ENCODE assay signal across 1 cellular context in the genomic region with DNA sequence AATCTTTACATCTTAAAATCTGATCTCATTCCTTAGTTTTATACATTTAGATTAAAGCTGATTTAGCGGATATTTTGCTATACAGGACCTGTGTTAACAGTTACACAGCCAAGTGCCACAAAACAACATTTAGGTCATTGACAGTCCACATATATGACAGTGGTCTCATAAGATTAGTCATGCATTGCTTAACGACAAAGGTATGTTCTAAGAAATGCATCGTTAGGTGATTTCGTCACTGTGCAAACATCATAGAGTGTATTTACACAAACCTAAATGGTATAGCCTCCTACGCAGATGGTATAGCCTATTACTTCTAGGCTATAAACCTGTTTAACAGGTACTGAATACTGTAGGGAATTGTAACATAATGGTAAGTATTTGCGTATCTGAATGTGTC.
TF ChIP-seq lines count a peak whose summit lies in the region.

No MANE protein-coding gene starts in this region.

TF ChIP-seq in HEK293, 187 proteins besides CTCF, POLR2A, EP300 and RAD21 (continued from another document and continues in another):
- TF ChIP-seq, protein P1, sequence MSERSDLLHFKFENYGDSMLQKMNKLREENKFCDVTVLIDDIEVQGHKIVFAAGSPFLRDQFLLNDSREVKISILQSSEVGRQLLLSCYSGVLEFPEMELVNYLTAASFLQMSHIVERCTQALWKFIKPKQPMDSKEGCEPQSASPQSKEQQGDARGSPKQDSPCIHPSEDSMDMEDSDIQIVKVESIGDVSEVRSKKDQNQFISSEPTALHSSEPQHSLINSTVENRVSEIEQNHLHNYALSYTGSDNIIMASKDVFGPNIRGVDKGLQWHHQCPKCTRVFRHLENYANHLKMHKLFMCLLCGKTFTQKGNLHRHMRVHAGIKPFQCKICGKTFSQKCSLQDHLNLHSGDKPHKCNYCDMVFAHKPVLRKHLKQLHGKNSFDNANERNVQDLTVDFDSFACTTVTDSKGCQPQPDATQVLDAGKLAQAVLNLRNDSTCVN (tag by site-specific recombination; optimal IDR thresholded peaks at IDR 0.05): no peak
- peak; percentile 82 for TF ChIP-seq ZNF211 (tag by site-specific recombination; IDR thresholded peaks at IDR 0.05; ENCODE audit: low read depth)
- TF ChIP-seq ZNF530 (tag by site-specific recombination; IDR thresholded peaks at IDR 0.05; ENCODE audit: low read depth): no peak
- peak; percentile 88 for TF ChIP-seq ZBTB21 (tag by site-specific recombination; IDR thresholded peaks at IDR 0.05)
- peak; percentile 56 for TF ChIP-seq GLIS1 (tag by site-specific recombination; IDR thresholded peaks at IDR 0.05)
- no peak for TF ChIP-seq ZNF341 (tag by site-specific recombination; IDR thresholded peaks at IDR 0.05; ENCODE audit: low read depth)
- no peak for TF ChIP-seq ZNF585B (tag by site-specific recombination; IDR thresholded peaks at IDR 0.05)
- no peak for TF ChIP-seq RBAK (tag by site-specific recombination; IDR thresholded peaks at IDR 0.05)
- 0 out of 2 replicates have a peak, but pooled peaks have one; percentile 25 for TF ChIP-seq ZNF335 (tag by site-specific recombination; conservative IDR thresholded peaks at IDR 0.05)
- TF ChIP-seq WT1 (tag by site-specific recombination; IDR thresholded peaks at IDR 0.05): peak; percentile 89
- TF ChIP-seq ZNF791 (tag by site-specific recombination; IDR thresholded peaks at IDR 0.05): no peak
- TF ChIP-seq ZNF426 (tag by site-specific recombination; IDR thresholded peaks at IDR 0.05): no peak
- no peak for TF ChIP-seq ZNF677 (tag by site-specific recombination; IDR thresholded peaks at IDR 0.05)
- no peak for TF ChIP-seq YY2 (tag by site-specific recombination; IDR thresholded peaks at IDR 0.05)
- TF ChIP-seq ZNF549 (tag by site-specific recombination; IDR thresholded peaks at IDR 0.05): no peak
- TF ChIP-seq ZIC2 (tag by site-specific recombination; IDR thresholded peaks at IDR 0.05): no peak
- TF ChIP-seq ZNF610 (tag by site-specific recombination; IDR thresholded peaks at IDR 0.05; ENCODE audit: borderline replicate concordance): no peak
- TF ChIP-seq ZNF132 (tag by site-specific recombination; IDR thresholded peaks at IDR 0.05; ENCODE audit: borderline replicate concordance): no peak
- TF ChIP-seq ZSCAN16 (tag by site-specific recombination; IDR thresholded peaks at IDR 0.05): no peak
- TF ChIP-seq, protein P2, sequence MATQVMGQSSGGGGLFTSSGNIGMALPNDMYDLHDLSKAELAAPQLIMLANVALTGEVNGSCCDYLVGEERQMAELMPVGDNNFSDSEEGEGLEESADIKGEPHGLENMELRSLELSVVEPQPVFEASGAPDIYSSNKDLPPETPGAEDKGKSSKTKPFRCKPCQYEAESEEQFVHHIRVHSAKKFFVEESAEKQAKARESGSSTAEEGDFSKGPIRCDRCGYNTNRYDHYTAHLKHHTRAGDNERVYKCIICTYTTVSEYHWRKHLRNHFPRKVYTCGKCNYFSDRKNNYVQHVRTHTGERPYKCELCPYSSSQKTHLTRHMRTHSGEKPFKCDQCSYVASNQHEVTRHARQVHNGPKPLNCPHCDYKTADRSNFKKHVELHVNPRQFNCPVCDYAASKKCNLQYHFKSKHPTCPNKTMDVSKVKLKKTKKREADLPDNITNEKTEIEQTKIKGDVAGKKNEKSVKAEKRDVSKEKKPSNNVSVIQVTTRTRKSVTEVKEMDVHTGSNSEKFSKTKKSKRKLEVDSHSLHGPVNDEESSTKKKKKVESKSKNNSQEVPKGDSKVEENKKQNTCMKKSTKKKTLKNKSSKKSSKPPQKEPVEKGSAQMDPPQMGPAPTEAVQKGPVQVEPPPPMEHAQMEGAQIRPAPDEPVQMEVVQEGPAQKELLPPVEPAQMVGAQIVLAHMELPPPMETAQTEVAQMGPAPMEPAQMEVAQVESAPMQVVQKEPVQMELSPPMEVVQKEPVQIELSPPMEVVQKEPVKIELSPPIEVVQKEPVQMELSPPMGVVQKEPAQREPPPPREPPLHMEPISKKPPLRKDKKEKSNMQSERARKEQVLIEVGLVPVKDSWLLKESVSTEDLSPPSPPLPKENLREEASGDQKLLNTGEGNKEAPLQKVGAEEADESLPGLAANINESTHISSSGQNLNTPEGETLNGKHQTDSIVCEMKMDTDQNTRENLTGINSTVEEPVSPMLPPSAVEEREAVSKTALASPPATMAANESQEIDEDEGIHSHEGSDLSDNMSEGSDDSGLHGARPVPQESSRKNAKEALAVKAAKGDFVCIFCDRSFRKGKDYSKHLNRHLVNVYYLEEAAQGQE (tag by site-specific recombination; IDR thresholded peaks at IDR 0.05): no peak
- peak; percentile 45; the same call in 1 of the 2 replicates for TF ChIP-seq PRDM1 (tag by site-specific recombination; IDR thresholded peaks at IDR 0.05)
- no peak for TF ChIP-seq ZNF292 (tag by site-specific recombination; IDR thresholded peaks at IDR 0.05; ENCODE audit: borderline replicate concordance, low read depth)
- TF ChIP-seq ZNF280C (tag by site-specific recombination; IDR thresholded peaks at IDR 0.05): no peak
- 0 out of 2 replicates have a peak, but pooled peaks have one; percentile 61 for TF ChIP-seq GFI1B (tag by site-specific recombination; IDR thresholded peaks at IDR 0.05)
- peak; percentile 73 for TF ChIP-seq ZNF10 (tag by site-specific recombination; IDR thresholded peaks at IDR 0.05)
- TF ChIP-seq, protein P3, sequence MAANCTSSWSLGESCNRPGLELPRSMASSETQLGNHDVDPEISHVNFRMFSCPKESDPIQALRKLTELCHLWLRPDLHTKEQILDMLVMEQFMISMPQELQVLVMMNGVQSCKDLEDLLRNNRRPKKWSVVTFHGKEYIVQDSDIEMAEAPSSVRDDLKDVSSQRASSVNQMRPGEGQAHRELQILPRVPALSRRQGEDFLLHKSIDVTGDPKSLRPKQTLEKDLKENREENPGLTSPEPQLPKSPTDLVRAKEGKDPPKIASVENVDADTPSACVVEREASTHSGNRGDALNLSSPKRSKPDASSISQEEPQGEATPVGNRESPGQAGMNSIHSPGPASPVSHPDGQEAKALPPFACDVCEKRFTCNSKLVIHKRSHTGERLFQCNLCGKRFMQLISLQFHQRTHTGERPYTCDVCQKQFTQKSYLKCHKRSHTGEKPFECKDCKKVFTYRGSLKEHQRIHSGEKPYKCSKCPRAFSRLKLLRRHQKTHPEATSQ (tag by site-specific recombination; IDR thresholded peaks at IDR 0.05): no peak
- TF ChIP-seq, protein P4, sequence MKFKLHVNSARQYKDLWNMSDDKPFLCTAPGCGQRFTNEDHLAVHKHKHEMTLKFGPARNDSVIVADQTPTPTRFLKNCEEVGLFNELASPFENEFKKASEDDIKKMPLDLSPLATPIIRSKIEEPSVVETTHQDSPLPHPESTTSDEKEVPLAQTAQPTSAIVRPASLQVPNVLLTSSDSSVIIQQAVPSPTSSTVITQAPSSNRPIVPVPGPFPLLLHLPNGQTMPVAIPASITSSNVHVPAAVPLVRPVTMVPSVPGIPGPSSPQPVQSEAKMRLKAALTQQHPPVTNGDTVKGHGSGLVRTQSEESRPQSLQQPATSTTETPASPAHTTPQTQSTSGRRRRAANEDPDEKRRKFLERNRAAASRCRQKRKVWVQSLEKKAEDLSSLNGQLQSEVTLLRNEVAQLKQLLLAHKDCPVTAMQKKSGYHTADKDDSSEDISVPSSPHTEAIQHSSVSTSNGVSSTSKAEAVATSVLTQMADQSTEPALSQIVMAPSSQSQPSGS (tag by site-specific recombination; IDR thresholded peaks at IDR 0.05; ENCODE audit: low read depth): peak; percentile 90
- TF ChIP-seq ZNF560 (tag by site-specific recombination; IDR thresholded peaks at IDR 0.05; ENCODE audit: borderline replicate concordance): no peak
- TF ChIP-seq SP2 (tag by site-specific recombination; IDR thresholded peaks at IDR 0.05): peak; percentile 31; the same call in 1 of the 2 replicates
- no peak for TF ChIP-seq ZNF510 (tag by site-specific recombination; IDR thresholded peaks at IDR 0.05; ENCODE audit: insufficient replicate concordance)
- no peak for TF ChIP-seq ZNF114 (tag by site-specific recombination; IDR thresholded peaks at IDR 0.05)
- TF ChIP-seq ZNF19 (tag by site-specific recombination; IDR thresholded peaks at IDR 0.05; ENCODE audit: low read depth): no peak
- no peak for TF ChIP-seq ZNF223 (tag by site-specific recombination; IDR thresholded peaks at IDR 0.05)
- TF ChIP-seq, protein P5, sequence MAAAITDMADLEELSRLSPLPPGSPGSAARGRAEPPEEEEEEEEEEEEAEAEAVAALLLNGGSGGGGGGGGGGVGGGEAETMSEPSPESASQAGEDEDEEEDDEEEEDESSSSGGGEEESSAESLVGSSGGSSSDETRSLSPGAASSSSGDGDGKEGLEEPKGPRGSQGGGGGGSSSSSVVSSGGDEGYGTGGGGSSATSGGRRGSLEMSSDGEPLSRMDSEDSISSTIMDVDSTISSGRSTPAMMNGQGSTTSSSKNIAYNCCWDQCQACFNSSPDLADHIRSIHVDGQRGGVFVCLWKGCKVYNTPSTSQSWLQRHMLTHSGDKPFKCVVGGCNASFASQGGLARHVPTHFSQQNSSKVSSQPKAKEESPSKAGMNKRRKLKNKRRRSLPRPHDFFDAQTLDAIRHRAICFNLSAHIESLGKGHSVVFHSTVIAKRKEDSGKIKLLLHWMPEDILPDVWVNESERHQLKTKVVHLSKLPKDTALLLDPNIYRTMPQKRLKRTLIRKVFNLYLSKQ (tag by site-specific recombination; IDR thresholded peaks at IDR 0.05; ENCODE audit: borderline replicate concordance): no peak
- TF ChIP-seq ZNF48 (tag by site-specific recombination; IDR thresholded peaks at IDR 0.05): no peak
- TF ChIP-seq ZNF837 (tag by site-specific recombination; IDR thresholded peaks at IDR 0.05): no peak
- TF ChIP-seq ZNF274 (IDR thresholded peaks at IDR 0.05; ENCODE audit: low read length): no peak
- no peak for TF ChIP-seq ZNF274 (tag by site-specific recombination; IDR thresholded peaks at IDR 0.05; ENCODE audit: borderline replicate concordance)
- TF ChIP-seq, protein P6, sequence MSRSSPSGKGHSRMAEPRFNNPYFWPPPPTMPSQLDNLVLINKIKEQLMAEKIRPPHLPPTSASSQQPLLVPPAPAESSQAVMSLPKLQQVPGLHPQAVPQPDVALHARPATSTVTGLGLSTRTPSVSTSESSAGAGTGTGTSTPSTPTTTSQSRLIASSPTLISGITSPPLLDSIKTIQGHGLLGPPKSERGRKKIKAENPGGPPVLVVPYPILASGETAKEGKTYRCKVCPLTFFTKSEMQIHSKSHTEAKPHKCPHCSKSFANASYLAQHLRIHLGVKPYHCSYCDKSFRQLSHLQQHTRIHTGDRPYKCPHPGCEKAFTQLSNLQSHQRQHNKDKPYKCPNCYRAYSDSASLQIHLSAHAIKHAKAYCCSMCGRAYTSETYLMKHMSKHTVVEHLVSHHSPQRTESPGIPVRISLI (tag by site-specific recombination; IDR thresholded peaks at IDR 0.05): peak; percentile 84
- peak; percentile 98 for TF ChIP-seq ZNF639 (tag by site-specific recombination; IDR thresholded peaks at IDR 0.05)
- no peak for TF ChIP-seq ZNF266 (tag by site-specific recombination; IDR thresholded peaks at IDR 0.05; ENCODE audit: low read depth)
- peak; percentile 89 for TF ChIP-seq KLF10 (tag by site-specific recombination; IDR thresholded peaks at IDR 0.05)
- TF ChIP-seq ZNF37A (tag by site-specific recombination; IDR thresholded peaks at IDR 0.05): no peak
- peak; percentile 79; the same call in 1 of the 2 replicates for TF ChIP-seq ZBTB1 (tag by site-specific recombination; IDR thresholded peaks at IDR 0.05)
- TF ChIP-seq ZNF664 (tag by site-specific recombination; IDR thresholded peaks at IDR 0.05): no peak
- TF ChIP-seq ZNF629 (tag by site-specific recombination; IDR thresholded peaks at IDR 0.05): peak; percentile 99
- peak; percentile 84 for TF ChIP-seq SCRT2 (tag by site-specific recombination; IDR thresholded peaks at IDR 0.05)
- TF ChIP-seq ZNF146 (tag by site-specific recombination; IDR thresholded peaks at IDR 0.05): no peak
- TF ChIP-seq PRDM6 (tag by site-specific recombination; IDR thresholded peaks at IDR 0.05): peak; percentile 86
- no peak for TF ChIP-seq ZNF529 (tag by site-specific recombination; IDR thresholded peaks at IDR 0.05; ENCODE audit: insufficient replicate concordance)
- peak; percentile 92 for TF ChIP-seq HOXD13 (CRISPR knock-in tag; IDR thresholded peaks at IDR 0.05; ENCODE audit: borderline replicate concordance)
- TF ChIP-seq GLI2 (tag by site-specific recombination; IDR thresholded peaks at IDR 0.05; ENCODE audit: borderline replicate concordance, low read depth): peak; percentile 64; the same call in 1 of the 2 replicates
- TF ChIP-seq ZNF248 (tag by site-specific recombination; IDR thresholded peaks at IDR 0.05): peak; percentile 100
- TF ChIP-seq ZNF155 (tag by site-specific recombination; IDR thresholded peaks at IDR 0.05): no peak
